9 cellular contexts compared by ENCODE assay signal in genomic region chr11:18705651-18706281, GRCh38. TPM values are rescaled to one million over a fixed set of nuclear protein-coding genes. Genes with fewer than 3 reads are reported as not detected.
DNase-seq lines count a peak whose midpoint lies in the region; ATAC-seq, FAIRE-seq and TF ChIP-seq lines count a peak whose summit lies in the region.
"Had no signal": no experiment of that assay in that cellular context is flagged by ENCODE, and none has a peak within 500 bp of the region (broad histone marks: within the 10 kb centered on the region; RNA-seq: fewer than 3 reads in every experiment).

No MANE protein-coding gene starts in this region.

- CTCF ChIA-PET in activated naive CD4-positive, alpha-beta T cell treated with anti-CD3 and anti-CD28 coated beads for 36 hours (lab: Charles Lee): interaction anchor here (0.9 to 6.8 kb wide), 5 partner anchors 16 to 166 kb away, joined by 3 to 51 read pairs (median 4); no protein-coding TSS in a partner anchor

- no peaks in the 10 kb centered on the region for H3K9me3 Mint-ChIP-seq in activated naive CD4-positive, alpha-beta T cell treated with anti-CD3 and anti-CD28 coated beads for 36 hours

- 0 to 7% (median 3%) methylated on average over 7 to 46 of the region's 46 CpGs for WGBS in heart left ventricle, 4 donors

- no peaks in the 10 kb centered on the region for H3K36me3 Mint-ChIP-seq in activated naive CD4-positive, alpha-beta T cell treated with anti-CD3 and anti-CD28 coated beads for 36 hours (ENCODE audit: low read depth)

- H3K4me3 Mint-ChIP-seq in activated naive CD4-positive, alpha-beta T cell treated with anti-CD3 and anti-CD28 coated beads for 36 hours: peak overlapping the region; percentile 58

- FAIRE-seq in GM19239 (lab: Jason Lieb, UNC): no peak
- FAIRE-seq: A549 had no signal

- H3K4me3 ChIP-seq in heart left ventricle: peak overlapping the region; percentile 12 to 70 (median 59)
- H3K4me3 ChIP-seq: A549 had no signal

- peak; percentile 14 for DNase-seq in NCI-H146 (lab: John Stamatoyannopoulos, UW)
- DNase-seq in NCI-H146 treated with DMSO at 0.1 percent for 48 hours (lab: John Stamatoyannopoulos, UW; ENCODE audit: unreplicated experiment): no peak
- DNase-seq in activated naive CD4-positive, alpha-beta T cell treated with anti-CD3 and anti-CD28 coated beads for 36 hours: peak; percentile 20
- DNase-seq in heart left ventricle: peak in 2 of 5 donors; percentile 46 to 53
- no peak for DNase-seq in sciatic nerve (ENCODE audit: low spot score)
- DNase-seq in SK-N-DZ (ENCODE audit: low spot score): no peak
- DNase-seq in GM19239 (ENCODE audit: insufficient read length, low spot score): no peak

- peaks cover 23% of the 10 kb centered on the region for H3K4me1 Mint-ChIP-seq in activated naive CD4-positive, alpha-beta T cell treated with anti-CD3 and anti-CD28 coated beads for 36 hours (ENCODE audit: low read depth)

- H3K4me1 ChIP-seq in heart left ventricle: peaks cover 7 to 49% (median 23%) of the 10 kb centered on the region in 12 donors
- H3K4me1 ChIP-seq: A549 had no signal

- ATAC-seq in heart left ventricle (peak in 3 of 4 donors; percentile 52 to 66 (median 54)), sciatic nerve (peak; percentile 78), HG02678 (IDR thresholded peaks at IDR 0.05; ENCODE audit: unreplicated experiment) (no peak)
- ATAC-seq: A549 had no signal

- intact Hi-C loops in activated naive CD4-positive, alpha-beta T cell treated with anti-CD3 and anti-CD28 coated beads for 36 hours (cut with micrococcal nuclease): loop anchor here (2.0 to 5.0 kb wide), 2 partner anchors 37 to 383 kb away; partner anchors contain the start of genes GTF2H1 and HPS5
- intact Hi-C loops in heart left ventricle (cut with DNase I): loop anchor here in 3 of 10 donors (5.0 kb wide), 1 partner anchor 73 kb away; the partner anchor contains the start of gene SPTY2D1 (in 3 of the 3)
- intact Hi-C loops in sciatic nerve (cut with DNase I): no loop called here

- no peaks in the 10 kb centered on the region for H3K27me3 Mint-ChIP-seq in activated naive CD4-positive, alpha-beta T cell treated with anti-CD3 and anti-CD28 coated beads for 36 hours (ENCODE audit: low read depth)

- H3K27me3 ChIP-seq in heart left ventricle: no peaks in the 10 kb centered on the region

- no peak for TF ChIP-seq CTCF in heart left ventricle (IDR thresholded peaks at IDR 0.05)

- no peak for TF ChIP-seq POLR2A in heart left ventricle (IDR thresholded peaks at IDR 0.05)

- peak overlapping the region in 10 of 12 donors; percentile 49 to 81 (median 64) for H3K27ac ChIP-seq in heart left ventricle
- H3K27ac ChIP-seq: A549 had no signal

- H3K9me3 ChIP-seq in heart left ventricle: no peaks in the 10 kb centered on the region
- H3K9me3 ChIP-seq: A549 had no signal

- no peak overlapping the region for H3K27ac Mint-ChIP-seq in activated naive CD4-positive, alpha-beta T cell treated with anti-CD3 and anti-CD28 coated beads for 36 hours

- peaks cover 0 to 19% (median 4%) of the 10 kb centered on the region in 9 donors for H3K36me3 ChIP-seq in heart left ventricle

RNA-seq across cellular contexts. Expression of gene TMEM86A, which starts 7.2 kb away (rescaled TPM):
- under 1 TPM; 0.05 to 0.15 TPM for total RNA-seq in activated naive CD4-positive, alpha-beta T cell treated with anti-CD3 and anti-CD28 coated beads for 36 hours
- total RNA-seq in heart left ventricle: 10 to 100 TPM in 2 of 9 donors, 1 to 10 TPM in 7; 2.3 to 13.1 (median 4.9) TPM
- polyA plus RNA-seq in heart left ventricle: 1 to 10 TPM; 3.0 to 3.7 TPM
- total RNA-seq in sciatic nerve: 7.0 TPM
- polyA plus RNA-seq in SK-N-DZ (2014; cell fraction: cytosol; rRNA removed): 2.8 and 3.1 TPM in 2 replicates
- 1.8 and 3.8 TPM in 2 replicates for polyA plus RNA-seq in SK-N-DZ (2014; cell fraction: nucleus; rRNA removed)

RNA-seq across cellular contexts. Expression of gene IGSF22, which starts 20.2 kb away (rescaled TPM):
- total RNA-seq in activated naive CD4-positive, alpha-beta T cell treated with anti-CD3 and anti-CD28 coated beads for 36 hours: 1 to 10 TPM; 1.2 to 1.3 TPM
- total RNA-seq in heart left ventricle: 1 to 10 TPM in 3 of 9 donors, under 1 TPM in 6; 0.32 to 1.2 (median 0.82) TPM
- under 1 TPM; 0.24 to 0.50 TPM for polyA plus RNA-seq in heart left ventricle
- total RNA-seq in sciatic nerve: 0.58 TPM
- 0.03 and 0.05 TPM in 2 replicates for polyA plus RNA-seq in SK-N-DZ (2014; cell fraction: cytosol; rRNA removed)
- polyA plus RNA-seq in SK-N-DZ (2014; cell fraction: nucleus; rRNA removed): 0.10 and 0.37 TPM in 2 replicates

Comparison
In these comparisons a context has a peak if more than half of its experiments do, and no peak if none do; other contexts are left out.
1. DNase-seq: peak in NCI-H146 (single experiment) and activated naive CD4-positive, alpha-beta T cell treated with anti-CD3 and anti-CD28 coated beads for 36 hours (single experiment); none in NCI-H146 treated with DMSO at 0.1 percent for 48 hours (single experiment), sciatic nerve (single experiment), SK-N-DZ (single experiment) and GM19239 (single experiment).